Comparison of ENCODE assay signal across 9 cellular contexts in genomic region chr14:69716483-69717187, GRCh38. TPM values are rescaled to one million over a fixed set of nuclear protein-coding genes. Genes with fewer than 3 reads are reported as not detected.
DNase-seq lines count a peak whose midpoint lies in the region; ATAC-seq, FAIRE-seq and TF ChIP-seq lines count a peak whose summit lies in the region.
"Had no signal": no experiment of that assay in that cellular context is flagged by ENCODE, and none has a peak within 500 bp of the region (broad histone marks: within the 10 kb centered on the region; RNA-seq: fewer than 3 reads in every experiment).

No MANE protein-coding gene starts in this region.

- H3K4me1 Mint-ChIP-seq in WTC11: peaks cover 59% of the 10 kb centered on the region

- no peak overlapping the region for H2AFZ ChIP-seq in HCT116 (ENCODE audit: low read depth, low read length, poor library complexity, severe bottlenecking)

- no peaks in the 10 kb centered on the region for H3K36me3 Mint-ChIP-seq in WTC11

- no peak for DNase-seq in HCT116 (ENCODE audit: low read depth, low spot score)
- DNase-seq in WTC11 (ENCODE audit: low spot score): no peak
- DNase-seq in small intestine: peak; percentile 41
- no peak for DNase-seq in NCI-H187 (lab: John Stamatoyannopoulos, UW)
- no peak for DNase-seq in SKM-1 treated with dmso at 0.1 percent for 144 hours (lab: John Stamatoyannopoulos, UW; ENCODE audit: unreplicated experiment)
- no peak for DNase-seq in H7

- RAD21 ChIA-PET in HCT116 (lab: Charles Lee; ENCODE audit: low non-redundant PET in 1 of 2, low total read pairs in 2 of 2, uncharacterized antibody in 2 of 2, unreplicated experiment in 2 of 2): no interaction called here

- H3K9me3 ChIP-seq in HCT116 (ENCODE audit: control insufficient read depth in 1 of 2, insufficient read depth in 1 of 2, low read depth in 1 of 2, low read length in 2 of 2): no peaks in the 10 kb centered on the region
- no peaks in the 10 kb centered on the region for H3K9me3 ChIP-seq in small intestine (ENCODE audit: control insufficient read depth, low read depth)

- H3K36me3 ChIP-seq in HCT116 (ENCODE audit: control insufficient read depth in 1 of 2, insufficient read depth in 2 of 2, low read length in 2 of 2): no peaks in the 10 kb centered on the region
- H3K36me3 ChIP-seq in small intestine (ENCODE audit: control insufficient read depth in 2 of 2, insufficient read depth in 2 of 2, low read length in 2 of 2): peaks cover 0 to 3% of the 10 kb centered on the region in 2 donors
- H3K36me3 ChIP-seq in H7 (replicated peaks; ENCODE audit: control insufficient read depth, insufficient read depth, low read length): no peaks in the 10 kb centered on the region

- peak overlapping the region; percentile 54 for H3K27ac Mint-ChIP-seq in WTC11

- no peaks in the 10 kb centered on the region for H3K79me2 ChIP-seq in HCT116 (ENCODE audit: insufficient read depth, low read length)

- H3K4me3 ChIP-seq in HCT116 (replicated peaks in 1 of 2; ENCODE audit: low read depth in 1 of 2, low read length in 2 of 2) (no peak overlapping the region), small intestine (ENCODE audit: low read depth in 1 of 2, low read length in 2 of 2) (no peak overlapping the region), H7 (ENCODE audit: insufficient read depth, low read depth, low read length) (no peak overlapping the region)

- no TSS peak for BruUV-seq in HCT116 (replicated peaks; lab: Mats Ljungman, UMichigan)

- TF ChIP-seq POLR2A in HCT116 (IDR thresholded peaks at IDR 0.05; ENCODE audit: borderline replicate concordance, extremely low read depth, insufficient read depth, insufficient read length): no peak

- H3K27me3 ChIP-seq in HCT116 (ENCODE audit: insufficient read depth, low read length): no peaks in the 10 kb centered on the region
- H3K27me3 ChIP-seq in small intestine (ENCODE audit: control insufficient read depth in 2 of 2, insufficient read depth in 2 of 2, low read length in 2 of 2): no peaks in the 10 kb centered on the region
- H3K27me3 ChIP-seq in H7 (ENCODE audit: control insufficient read depth, insufficient read depth, low read length): no peaks in the 10 kb centered on the region

- POLR2A ChIA-PET in HCT116 (lab: Charles Lee): no interaction called here
- POLR2A ChIA-PET in WTC11 (lab: Charles Lee): no interaction called here

- H3K27me3 Mint-ChIP-seq in WTC11 (ENCODE audit: low read depth): no peaks in the 10 kb centered on the region

- CTCF ChIA-PET in HCT116 (lab: Charles Lee) (no interaction called here), WTC11 (lab: Charles Lee) (interaction anchor here (1.0 to 1.5 kb wide), 2 partner anchors 10 to 132 kb away, joined by 3 to 6 read pairs; no protein-coding TSS in a partner anchor)

- H3K4me1 ChIP-seq in HCT116 (ENCODE audit: control insufficient read depth in 1 of 2, insufficient read depth in 2 of 2, low read length in 2 of 2) (peaks cover 17 to 22% of the 10 kb centered on the region in 2 experiments), small intestine (ENCODE audit: control insufficient read depth in 2 of 2, insufficient read depth in 1 of 2, low read depth in 1 of 2, low read length in 1 of 2) (peaks cover 0 to 15% of the 10 kb centered on the region in 2 donors)

- H3K4me2 ChIP-seq in HCT116 (ENCODE audit: low read length): no peak overlapping the region

- TF ChIP-seq CTCF in HCT116 (IDR thresholded peaks at IDR 0.05 in 2 of 3, conservative IDR thresholded peaks at IDR 0.05 in 1 of 3; ENCODE audit: borderline replicate concordance in 1 of 3, insufficient read depth in 1 of 3, low read depth in 2 of 3, low read length in 2 of 3) (no peak), WTC11 (IDR thresholded peaks at IDR 0.05) (no peak)

- no peak for TF ChIP-seq RAD21 in HCT116 (IDR thresholded peaks at IDR 0.05; ENCODE audit: low read depth)

- ATAC-seq in HCT116 (peak; percentile 54; the same call in 1 of the 2 replicates), WTC11 (no peak), esophagus mucosa (peak; percentile 77), HG02798 (IDR thresholded peaks at IDR 0.05; ENCODE audit: poor library complexity, unreplicated experiment) (no peak)
- ATAC-seq: Panc1 had no signal

- H3K9me2 ChIP-seq in HCT116 (ENCODE audit: insufficient read depth): no peaks in the 10 kb centered on the region

- intact Hi-C loops in HCT116 (cut with micrococcal nuclease): no loop called here

- no peak overlapping the region for H3K9ac ChIP-seq in HCT116 (ENCODE audit: low read length)

- H3K9me3 Mint-ChIP-seq in WTC11: no peaks in the 10 kb centered on the region

- FAIRE-seq in small intestine (lab: Jason Lieb, UNC): no peak

- no peaks in the 10 kb centered on the region for H4K20me1 ChIP-seq in HCT116 (ENCODE audit: insufficient read depth)

- WGBS in small intestine, 3 donors: 68 to 74% (median 73%) methylated on average over 5 of the region's 5 CpGs

- H3K27ac ChIP-seq in HCT116 (ENCODE audit: low read depth, low read length) (no peak overlapping the region), small intestine (ENCODE audit: low read depth in 1 of 2, low read length in 1 of 2) (peak overlapping the region in 1 of 2 donors; percentile 52)

- H3K4me3 Mint-ChIP-seq in WTC11: no peak overlapping the region

TF ChIP-seq in HCT116, 20 proteins besides CTCF, POLR2A, EP300 and RAD21 (continues in another document):
- TF ChIP-seq ZFX (IDR thresholded peaks at IDR 0.05) (no peak), EZH2phosphoT487 (IDR thresholded peaks at IDR 0.05; ENCODE audit: borderline replicate concordance) (no peak), POLR2AphosphoS5 (IDR thresholded peaks at IDR 0.05; ENCODE audit: low read depth, low read length) (no peak), SIN3A (IDR thresholded peaks at IDR 0.05; ENCODE audit: low read depth) (no peak), EGR1 (IDR thresholded peaks at IDR 0.05; ENCODE audit: low read depth) (no peak), JUND (IDR thresholded peaks at IDR 0.05) (no peak), SRF (IDR thresholded peaks at IDR 0.05; ENCODE audit: low read depth) (no peak), REST (IDR thresholded peaks at IDR 0.05; ENCODE audit: low read depth) (no peak)

TF ChIP-seq in WTC11, 78 proteins besides CTCF, POLR2A, EP300 and RAD21:
- no peak for TF ChIP-seq USF1 (CRISPR knock-in tag; IDR thresholded peaks at IDR 0.05)
- no peak for TF ChIP-seq ZSCAN18 (CRISPR knock-in tag; IDR thresholded peaks at IDR 0.05)
- no peak for TF ChIP-seq TCF7 (CRISPR knock-in tag; IDR thresholded peaks at IDR 0.05; ENCODE audit: low read depth)
- no peak for TF ChIP-seq ZNF232 (CRISPR knock-in tag; IDR thresholded peaks at IDR 0.05)

RNA-seq across cellular contexts. Expression of gene SRSF5, which starts 50.3 kb away (rescaled TPM):
- 258 TPM for total RNA-seq in HCT116 (2021; ENCODE audit: unreplicated experiment)
- 246 and 285 TPM in 2 replicates for polyA plus RNA-seq in HCT116 (2012)
- total RNA-seq in WTC11 (2021): 256 to 288 TPM (median 275 TPM) in 3 replicates
- total RNA-seq in esophagus mucosa: 217 TPM
- 100 to 1,000 TPM; 216 to 250 (median 249) TPM for polyA plus RNA-seq in small intestine
- 90.9 and 99.7 TPM in 2 replicates for total RNA-seq in H7 (2014; rRNA removed; shearing (Covaris generic))

Comparison
In these comparisons a context has a peak if more than half of its experiments do, and no peak if none do; other contexts are left out.
1. ATAC-seq: peak in HCT116 (single experiment) and esophagus mucosa (single experiment); none in WTC11 (single experiment) and HG02798 (single experiment).